20 cellular contexts compared by ENCODE assay signal in the genomic region with DNA sequence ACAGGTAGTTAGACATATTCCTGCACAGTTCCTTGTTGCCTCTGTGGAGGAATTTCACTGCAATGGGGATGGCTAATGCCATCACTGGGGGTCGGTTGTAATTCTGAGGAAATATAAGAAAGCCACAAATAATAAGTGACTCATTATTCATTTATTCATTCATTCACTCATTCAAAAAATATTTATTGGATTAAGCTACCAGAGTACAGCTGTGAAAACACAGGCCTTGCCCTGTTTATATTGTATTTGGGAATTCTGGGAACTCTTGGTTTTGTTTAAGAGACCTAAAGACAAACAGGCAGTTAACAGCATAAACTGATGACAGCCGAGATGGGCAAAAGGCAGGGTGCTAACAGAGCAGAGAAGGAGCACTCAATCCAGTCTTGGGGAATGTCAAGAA. TPM values are rescaled to one million over a fixed set of nuclear protein-coding genes. Genes with fewer than 3 reads are reported as not detected.
DNase-seq lines count a peak whose midpoint lies in the region; ATAC-seq and TF ChIP-seq lines count a peak whose summit lies in the region.
"Had no signal": no experiment of that assay in that cellular context is flagged by ENCODE, and none has a peak within 500 bp of the region (broad histone marks: within the 10 kb centered on the region; RNA-seq: fewer than 3 reads in every experiment).

No MANE protein-coding gene starts in this region.

- ATAC-seq in RWPE2 (ENCODE audit: low read depth) (peak; percentile 41; the same call in 2 of the 3 replicates), HG03378 (IDR thresholded peaks at IDR 0.05; ENCODE audit: unreplicated experiment) (no peak), HG02759 (IDR thresholded peaks at IDR 0.05; ENCODE audit: unreplicated experiment) (no peak)
- ATAC-seq: sciatic nerve had no signal

- POLR2A ChIA-PET in activated CD4-positive, alpha-beta memory T cell treated with anti-CD3 and anti-CD28 coated beads for 36 hours (lab: Charles Lee), result no interaction called here

- H3K36me3 Mint-ChIP-seq in activated CD4-positive, alpha-beta memory T cell treated with anti-CD3 and anti-CD28 coated beads for 36 hours, result no peaks in the 10 kb centered on the region

- H3K9ac ChIP-seq in fibroblast of lung (ENCODE audit: insufficient read depth, low read length), result no peak overlapping the region

- H3K27me3 Mint-ChIP-seq in activated CD4-positive, alpha-beta memory T cell treated with anti-CD3 and anti-CD28 coated beads for 36 hours, result peaks cover 7% of the 10 kb centered on the region
- H3K27me3 Mint-ChIP-seq: brain had no signal

- peak; percentile 94 for DNase-seq in EH (ENCODE audit: low read depth)
- no peak for DNase-seq in RWPE2 (ENCODE audit: low spot score)
- peak; percentile 87 to 88 for DNase-seq in fibroblast of lung (ENCODE audit: low read depth in 2 of 2)
- peak; percentile 55 for DNase-seq in renal cortical epithelial cell (ENCODE audit: low read depth)
- DNase-seq in activated CD4-positive, alpha-beta memory T cell treated with anti-CD3 and anti-CD28 coated beads for 36 hours, result no peak
- no peak for DNase-seq in SK-N-DZ (ENCODE audit: low spot score)
- DNase-seq: activated CD4-positive, alpha-beta T cell treated with anti-CD3 and anti-CD28 coated beads, Interleukin-2, amount 50 U/mL, for 1 hour; activated naive CD4-positive, alpha-beta T cell treated with anti-CD3 and anti-CD28 coated beads, Interleukin-2, amount 50 U/mL, for 16 hours; esophagus squamous epithelium; KBM-7; NCI-H1092; NCI-H2107; occipital lobe; stimulated activated CD4-positive, alpha-beta T cell treated with anti-CD3 and anti-CD28 coated beads, Interleukin-2, amount 100 ng/mL, for 48 hours; uterus had no signal

- no peaks in the 10 kb centered on the region for H3K9me3 ChIP-seq in RWPE2 (ENCODE audit: severe bottlenecking)
- no peaks in the 10 kb centered on the region for H3K9me3 ChIP-seq in fibroblast of lung (ENCODE audit: control insufficient read depth, insufficient read depth, low read depth, low read length)
- H3K9me3 ChIP-seq: esophagus squamous epithelium, uterus had no signal

- peak overlapping the region; percentile 79 for H3K4me2 ChIP-seq in fibroblast of lung (ENCODE audit: extremely low read depth, insufficient read depth, low read length)

- H3K79me2 ChIP-seq in fibroblast of lung (ENCODE audit: control insufficient read depth, insufficient read depth, low read length), result no peaks in the 10 kb centered on the region

- CTCF ChIA-PET in activated CD4-positive, alpha-beta memory T cell treated with anti-CD3 and anti-CD28 coated beads for 36 hours (lab: Charles Lee), result interaction anchor here (1.2 kb wide), 1 partner anchor 146 kb away, joined by 3 read pairs; no protein-coding TSS in a partner anchor

- H3K27me3 ChIP-seq in RWPE2 (ENCODE audit: insufficient read depth, poor library complexity, severe bottlenecking), result no peaks in the 10 kb centered on the region
- H3K27me3 ChIP-seq in fibroblast of lung (ENCODE audit: control insufficient read depth, insufficient read depth, low read length), result no peaks in the 10 kb centered on the region
- H3K27me3 ChIP-seq: esophagus squamous epithelium, uterus had no signal

- no peaks in the 10 kb centered on the region for H3K4me1 Mint-ChIP-seq in activated CD4-positive, alpha-beta memory T cell treated with anti-CD3 and anti-CD28 coated beads for 36 hours (ENCODE audit: low read depth)

- no peak overlapping the region for H3K27ac Mint-ChIP-seq in activated CD4-positive, alpha-beta memory T cell treated with anti-CD3 and anti-CD28 coated beads for 36 hours
- H3K27ac Mint-ChIP-seq: brain had no signal

- H3K9me3 Mint-ChIP-seq in activated CD4-positive, alpha-beta memory T cell treated with anti-CD3 and anti-CD28 coated beads for 36 hours, result no peaks in the 10 kb centered on the region
- H3K9me3 Mint-ChIP-seq: brain had no signal

- H3K4me3 Mint-ChIP-seq in activated CD4-positive, alpha-beta memory T cell treated with anti-CD3 and anti-CD28 coated beads for 36 hours, result no peak overlapping the region
- H3K4me3 Mint-ChIP-seq: brain had no signal

- H3K4me1 ChIP-seq in RWPE2 (ENCODE audit: insufficient read depth, poor library complexity, severe bottlenecking) (no peaks in the 10 kb centered on the region), fibroblast of lung (ENCODE audit: control insufficient read depth, extremely low read depth, insufficient read depth, low read length) (peaks cover 15% of the 10 kb centered on the region)
- H3K4me1 ChIP-seq: esophagus squamous epithelium, uterus had no signal

- H3K27ac ChIP-seq in RWPE2 (ENCODE audit: poor library complexity, severe bottlenecking) (no peak overlapping the region), fibroblast of lung (ENCODE audit: insufficient read depth, low read length) (peak overlapping the region; percentile 85)
- H3K27ac ChIP-seq: esophagus squamous epithelium, HL-60, uterus had no signal

- no peak overlapping the region for H2AFZ ChIP-seq in fibroblast of lung (ENCODE audit: low read length)

- H3K36me3 ChIP-seq in RWPE2 (ENCODE audit: low read depth) (no peaks in the 10 kb centered on the region), fibroblast of lung (ENCODE audit: control insufficient read depth, insufficient read depth, low read length) (no peaks in the 10 kb centered on the region)
- H3K36me3 ChIP-seq: esophagus squamous epithelium, uterus had no signal

- intact Hi-C loops in activated CD4-positive, alpha-beta memory T cell treated with anti-CD3 and anti-CD28 coated beads for 36 hours (cut with micrococcal nuclease), result no loop called here

- TF ChIP-seq CTCF in RWPE2 (IDR thresholded peaks at IDR 0.05; ENCODE audit: poor library complexity, severe bottlenecking), result no peak
- TF ChIP-seq CTCF in fibroblast of lung (conservative IDR thresholded peaks at IDR 0.05 in 1 of 2, IDR thresholded peaks at IDR 0.05 in 1 of 2; ENCODE audit: low read depth in 1 of 2, low read length in 2 of 2), result no peak

- no peak overlapping the region for H3K4me3 ChIP-seq in RWPE2 (ENCODE audit: severe bottlenecking)
- H3K4me3 ChIP-seq in fibroblast of lung (replicated peaks in 1 of 4; ENCODE audit: control extremely low read depth in 1 of 4, insufficient read depth in 1 of 4, low read depth in 3 of 4, low read length in 4 of 4), result peak overlapping the region in 3 of 4 experiments; percentile 2 to 45 (median 32)
- H3K4me3 ChIP-seq: esophagus squamous epithelium, uterus had no signal

- H4K20me1 ChIP-seq in fibroblast of lung (ENCODE audit: control insufficient read depth, extremely low read depth, insufficient read depth, low read length), result no peaks in the 10 kb centered on the region

RNA-seq across cellular contexts. Expression of a gene that starts 23.6 kb away (rescaled TPM):
- 464 and 549 TPM in 2 replicates for total RNA-seq in fibroblast of lung
- 405 and 555 TPM in 2 replicates for polyA plus RNA-seq in fibroblast of lung
- polyA plus RNA-seq in fibroblast of lung (2012), result 389 and 532 TPM in 2 replicates
- 126 and 130 TPM in 2 replicates for polyA minus RNA-seq in fibroblast of lung (ENCODE audit: low replicate concordance)
- 2.5 and 12.5 TPM in 2 replicates for total RNA-seq in renal cortical epithelial cell
- under 1 TPM in 1 of 2 experiments, not detected in 1; 0.10 TPM for total RNA-seq in activated CD4-positive, alpha-beta memory T cell treated with anti-CD3 and anti-CD28 coated beads for 36 hours
- polyA plus RNA-seq in SK-N-DZ (2014; cell fraction: cytosol; rRNA removed), result 0.23 TPM in 1 of 2 replicates, not detected in the other
- polyA plus RNA-seq in SK-N-DZ (2014; cell fraction: nucleus; rRNA removed), result not detected in 2 replicates

RNA-seq across cellular contexts. Expression of a gene that starts 43.0 kb away (rescaled TPM):
- total RNA-seq in fibroblast of lung, result 21.1 and 34.7 TPM in 2 replicates
- 13.1 and 16.6 TPM in 2 replicates for polyA plus RNA-seq in fibroblast of lung
- 10.2 and 10.6 TPM in 2 replicates for polyA plus RNA-seq in fibroblast of lung (2012)
- 1.7 and 21.2 TPM in 2 replicates for polyA minus RNA-seq in fibroblast of lung (ENCODE audit: low replicate concordance)
- total RNA-seq in renal cortical epithelial cell, result 15.5 and 19.3 TPM in 2 replicates
- not detected for total RNA-seq in activated CD4-positive, alpha-beta memory T cell treated with anti-CD3 and anti-CD28 coated beads for 36 hours
- not detected in 2 replicates for polyA plus RNA-seq in SK-N-DZ (2014; cell fraction: cytosol; rRNA removed)
- polyA plus RNA-seq in SK-N-DZ (2014; cell fraction: nucleus; rRNA removed), result not detected in 2 replicates
- total RNA-seq: esophagus squamous epithelium had no signal

Comparison
In these comparisons a context has a peak if more than half of its experiments do, and no peak if none do; other contexts are left out.
1. DNase-seq: peak in EH (single experiment), fibroblast of lung (2 of 2) and renal cortical epithelial cell (single experiment); none in RWPE2 (single experiment), activated CD4-positive, alpha-beta memory T cell treated with anti-CD3 and anti-CD28 coated beads for 36 hours (single experiment) and SK-N-DZ (single experiment).
2. RNA of a gene that starts 23.6 kb away (total RNA-seq): 464 to 549 TPM in fibroblast of lung; 2.5 to 12.5 TPM in renal cortical epithelial cell and 0.10 TPM in activated CD4-positive, alpha-beta memory T cell treated with anti-CD3 and anti-CD28 coated beads for 36 hours; every median in the first group is over 10 times any median in the second.
3. RNA of a gene that starts 43.0 kb away (total RNA-seq): 21.1 to 34.7 TPM in fibroblast of lung and 15.5 to 19.3 TPM in renal cortical epithelial cell; not detected in activated CD4-positive, alpha-beta memory T cell treated with anti-CD3 and anti-CD28 coated beads for 36 hours; every median in the first group is over 10 times any median in the second.